12 cellular contexts compared by ENCODE assay signal in genomic region chr5:983568-983967, GRCh38. TPM values are rescaled to one million over a fixed set of nuclear protein-coding genes. Genes with fewer than 3 reads are reported as not detected.
"Had no signal": no experiment of that assay in that cellular context is flagged by ENCODE, and none has a peak within 500 bp of the region (broad histone marks: within the 10 kb centered on the region; RNA-seq: fewer than 3 reads in every experiment).

No MANE protein-coding gene starts in this region.

- H3K27me3 ChIP-seq: cardiac muscle cell, ovary had no signal

- FAIRE-seq: islet of Langerhans had no signal

- H3K36me3 ChIP-seq: cardiac muscle cell, lower lobe of right lung, ovary had no signal

- ATAC-seq: activated CD4-positive, alpha-beta T cell treated with anti-CD3 and anti-CD28 coated beads for 36 hours; activated T-cell treated with anti-CD3 and anti-CD28 coated beads, Interleukin-2, amount 50 U/mL, for 72 hours; left colon; stimulated activated effector memory CD8-positive, alpha-beta T cell treated with anti-CD3 and anti-CD28 coated beads, Interleukin-12 subunit alpha, Interleukin-12 subunit beta, amount 100 ng/mL, for 72 hours had no signal

- H3K27ac ChIP-seq: cardiac muscle cell, dorsolateral prefrontal cortex, lower lobe of right lung, ovary had no signal

- H3K4me3 Mint-ChIP-seq: activated CD4-positive, alpha-beta T cell treated with anti-CD3 and anti-CD28 coated beads for 36 hours; activated T-cell treated with anti-CD3 and anti-CD28 coated beads, Interleukin-2, amount 50 U/mL, for 72 hours; stimulated activated effector memory CD8-positive, alpha-beta T cell treated with anti-CD3 and anti-CD28 coated beads, Interleukin-12 subunit alpha, Interleukin-12 subunit beta, amount 100 ng/mL, for 72 hours had no signal

- H3K36me3 Mint-ChIP-seq: stimulated activated effector memory CD8-positive, alpha-beta T cell treated with anti-CD3 and anti-CD28 coated beads, Interleukin-12 subunit alpha, Interleukin-12 subunit beta, amount 100 ng/mL, for 72 hours had no signal

- DNase-seq: activated CD4-positive, alpha-beta T cell treated with anti-CD3 and anti-CD28 coated beads for 36 hours; activated CD8-positive, alpha-beta memory T cell treated with anti-CD3 and anti-CD28 coated beads, Interleukin-2, amount 50 U/mL, for 48 hours; activated T-cell treated with anti-CD3 and anti-CD28 coated beads, Interleukin-2, amount 50 U/mL, for 72 hours; left colon; lower lobe of right lung; midbrain; ovary had no signal

- H3K9me3 ChIP-seq: lower lobe of right lung, ovary had no signal

- H3K27ac Mint-ChIP-seq: activated CD4-positive, alpha-beta T cell treated with anti-CD3 and anti-CD28 coated beads for 36 hours; stimulated activated effector memory CD8-positive, alpha-beta T cell treated with anti-CD3 and anti-CD28 coated beads, Interleukin-12 subunit alpha, Interleukin-12 subunit beta, amount 100 ng/mL, for 72 hours had no signal

- H3K4me3 ChIP-seq: cardiac muscle cell, dorsolateral prefrontal cortex, lower lobe of right lung, ovary had no signal

RNA-seq across cellular contexts. Expression of gene NKD2, which starts 25.0 kb away (rescaled TPM):
- total RNA-seq: myocyte had no signal
